ENCODE assay signal across 27 cellular contexts in the genomic region with DNA sequence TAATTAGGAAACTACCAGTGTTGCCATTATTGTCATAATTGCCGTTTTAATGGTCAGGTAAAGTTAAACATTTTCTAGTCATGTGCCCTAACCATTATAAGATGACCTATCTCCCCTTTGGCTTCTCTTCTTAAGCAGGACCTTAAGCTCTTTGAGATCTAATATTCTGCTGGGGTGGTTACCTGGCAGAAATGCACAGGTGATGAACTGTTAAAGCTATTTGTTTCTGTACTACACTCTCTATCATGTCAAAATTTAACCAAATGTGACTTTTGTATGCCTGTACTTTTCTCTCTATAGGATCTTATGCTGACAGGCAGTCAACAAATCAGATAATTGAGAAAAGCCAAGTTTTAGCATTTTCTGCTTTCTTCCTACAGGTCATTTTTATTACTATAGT.
"Had no signal": no experiment of that assay in that cellular context is flagged by ENCODE, and none has a peak within 500 bp of the region (broad histone marks: within the 10 kb centered on the region; RNA-seq: fewer than 3 reads in every experiment).

No MANE protein-coding gene starts in this region.

- H3K27me3 ChIP-seq: stomach, suprapubic skin, testis, thyroid gland, tibial artery, tibial nerve, transverse colon, upper lobe of left lung, upper lobe of right lung, uterus, vagina had no signal

- DNase-seq: stimulated activated CD4-positive, alpha-beta T cell treated with anti-CD3 and anti-CD28 coated beads, Interleukin-2, amount 100 ng/mL, for 48 hours; stimulated activated CD4-positive, alpha-beta T cell treated with anti-CD3 and anti-CD28 coated beads, Interleukin-4, amount 100 ng/mL, for 1 hour; stimulated activated CD4-positive, alpha-beta T cell treated with anti-CD3 and anti-CD28 coated beads, Interleukin-4, amount 100 ng/mL, for 24 hours; stimulated activated CD4-positive, alpha-beta T cell treated with anti-CD3 and anti-CD28 coated beads, Interleukin-4, amount 100 ng/mL, for 4 hours; stimulated activated CD8-positive, alpha-beta memory T cell treated with anti-CD3 and anti-CD28 coated beads, Interleukin-4, amount 100 ng/mL, for 48 hours; stimulated activated naive B cell treated with anti-CD40 and anti-IgM and Interleukin-4, amounts not matched to agents 10 μg/mL and 1 μg/mL and 100 μg/mL, for 72 hours; stimulated activated naive CD4-positive, alpha-beta T cell; stimulated activated naive CD4-positive, alpha-beta T cell treated with Interleukin-2 at 50 U/mL for 16 hours; stimulated activated naive CD8-positive, alpha-beta T cell treated with anti-CD3 and anti-CD28 coated beads, Interleukin-15, amount 100 ng/mL, for 72 hours; stimulated activated naive CD8-positive, alpha-beta T cell treated with anti-CD3 and anti-CD28 coated beads, Interleukin-15, Interleukin-2, amounts not matched to agents 100 U/mL and 50 U/mL, for 24 hours; stomach; substantia nigra; testis; thyroid gland; tibial artery; transverse colon; trophoblast cell; upper lobe of left lung; upper lobe of right lung; uterus had no signal

- ATAC-seq: stimulated activated effector memory CD8-positive, alpha-beta T cell treated with anti-CD3 and anti-CD28 coated beads, Interleukin-12 subunit alpha, Interleukin-12 subunit beta, amount 100 ng/mL, for 72 hours; stimulated activated memory B cell treated with anti-CD40 and anti-IgM and Interleukin-4, amounts not matched to agents 10 μg/mL and 1 μg/mL and 100 μg/mL, for 72 hours; stimulated activated naive B cell treated with anti-CD40 and anti-IgM and Interleukin-4, amounts not matched to agents 10 μg/mL and 1 μg/mL and 100 μg/mL, for 72 hours; stimulated activated naive CD8-positive, alpha-beta T cell treated with anti-CD3 and anti-CD28 coated beads, Interleukin-15, amount 100 ng/mL, for 72 hours; stimulated activated naive CD8-positive, alpha-beta T cell treated with anti-CD3 and anti-CD28 coated beads, Interleukin-15, Interleukin-2, amounts not matched to agents 100 U/mL and 50 U/mL, for 24 hours; upper lobe of right lung had no signal

- H3K4me3 ChIP-seq: stomach, suprapubic skin, testis, thoracic aorta, thyroid gland, tibial artery, tibial nerve, transverse colon, upper lobe of left lung, upper lobe of right lung, uterus, vagina had no signal

- H3K27ac ChIP-seq: stomach, suprapubic skin, testis, thoracic aorta, tibial artery, transverse colon, upper lobe of left lung, upper lobe of right lung, uterus, vagina had no signal

- H3K9me3 ChIP-seq: stomach, suprapubic skin, testis, thoracic aorta, thyroid gland, tibial artery, tibial nerve, transverse colon, upper lobe of left lung, upper lobe of right lung, uterus, vagina had no signal

- H3K4me1 ChIP-seq: testis, uterus had no signal

- FAIRE-seq: urothelium cell line had no signal

- H3K36me3 ChIP-seq: suprapubic skin, thyroid gland, tibial artery, uterus had no signal
